ENCODE assay signal across 8 cellular contexts in the genomic region with DNA sequence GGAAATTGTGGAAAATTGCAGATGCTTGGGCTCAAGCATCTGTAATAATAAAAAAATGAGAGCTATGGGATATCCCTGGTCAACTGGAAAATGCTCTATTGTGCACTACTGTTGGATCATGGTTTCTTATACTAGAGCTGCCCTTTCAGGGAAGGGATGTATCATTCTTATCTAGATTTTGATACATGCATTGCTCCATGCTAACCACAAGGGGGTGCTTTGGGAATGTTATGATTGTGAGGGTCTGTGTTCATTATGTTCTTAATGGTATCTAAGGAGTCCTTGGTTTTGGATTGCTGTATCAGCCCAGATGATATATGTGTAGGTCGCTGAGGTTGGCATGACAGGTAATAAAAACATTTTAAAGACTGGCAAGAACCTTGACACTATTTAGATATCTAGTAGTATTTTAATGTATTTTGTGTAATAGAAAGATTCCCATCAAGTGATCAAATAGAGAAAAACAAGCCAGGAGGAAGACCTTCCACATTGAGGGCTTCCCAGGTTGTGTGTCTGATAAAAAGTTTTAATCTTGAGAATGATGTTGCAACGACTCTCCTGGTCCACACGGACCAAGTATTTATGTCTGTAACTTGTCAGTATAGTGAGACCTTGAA. TPM values are rescaled to one million over a fixed set of nuclear protein-coding genes. Genes with fewer than 3 reads are reported as not detected.
DNase-seq lines count a peak whose midpoint lies in the region; ATAC-seq and TF ChIP-seq lines count a peak whose summit lies in the region.

No MANE protein-coding gene starts in this region.

- no peak overlapping the region for H3K9ac ChIP-seq in OCI-LY1 (ENCODE audit: low read length)

- intact Hi-C loops in prostate gland (cut with DNase I): loop anchor here (10.0 kb wide), 1 partner anchor 430 kb away; a partner anchor contains a TSS

- DNase-seq in activated T-cell treated with anti-CD3 and anti-CD28 coated beads, Interleukin-2, amount 50 U/mL, for 4 hours: no peak
- DNase-seq in activated T-cell treated with anti-CD3 and anti-CD28 coated beads for 4 hours: no peak
- no peak for DNase-seq in epithelial cell of proximal tubule (ENCODE audit: low read depth)
- DNase-seq in prostate gland (ENCODE audit: low spot score): no peak
- DNase-seq in T1000 (lab: John Stamatoyannopoulos, UW): no peak
- DNase-seq in activated naive CD4-positive, alpha-beta T cell treated with anti-CD3 and anti-CD28 coated beads, Interleukin-2, amount 50 U/mL, for 16 hours: no peak

- TF ChIP-seq CTCF in OCI-LY1 (IDR thresholded peaks at IDR 0.05; ENCODE audit: low read length): peak; percentile 57
- TF ChIP-seq CTCF in epithelial cell of proximal tubule (conservative IDR thresholded peaks at IDR 0.05; ENCODE audit: low read depth, low read length): peak; percentile 90
- peak in 3 of 4 experiments; percentile 47 to 57 (median 53) for TF ChIP-seq CTCF in prostate gland (IDR thresholded peaks at IDR 0.05)

- no peaks in the 10 kb centered on the region for H3K79me2 ChIP-seq in OCI-LY1 (ENCODE audit: insufficient read depth, low read length)

- no peak overlapping the region for H2AFZ ChIP-seq in OCI-LY1 (ENCODE audit: low read length)

- H3K27me3 Mint-ChIP-seq in activated T-cell treated with anti-CD3 and anti-CD28 coated beads, Interleukin-2, amount 50 U/mL, for 4 hours (ENCODE audit: low read depth): no peaks in the 10 kb centered on the region

- H3K9me2 ChIP-seq in OCI-LY1 (ENCODE audit: low read depth, low read length): no peaks in the 10 kb centered on the region

- H3K9me3 ChIP-seq in OCI-LY1 (ENCODE audit: low read length) (no peaks in the 10 kb centered on the region), prostate gland (no peaks in the 10 kb centered on the region)

- no peak overlapping the region for H3K4me3 ChIP-seq in OCI-LY1 (ENCODE audit: low read depth, low read length, poor library complexity, severe bottlenecking)
- H3K4me3 ChIP-seq in epithelial cell of proximal tubule (ENCODE audit: low read depth, low read length): no peak overlapping the region
- no peak overlapping the region for H3K4me3 ChIP-seq in prostate gland

- no peak overlapping the region for H3K27ac ChIP-seq in OCI-LY1 (ENCODE audit: low read depth, low read length, poor library complexity, severe bottlenecking)
- H3K27ac ChIP-seq in prostate gland: no peak overlapping the region

- no peaks in the 10 kb centered on the region for H3K9me3 Mint-ChIP-seq in activated T-cell treated with anti-CD3 and anti-CD28 coated beads, Interleukin-2, amount 50 U/mL, for 4 hours

- peak; percentile 48 to 52 for ATAC-seq in activated T-cell treated with anti-CD3 and anti-CD28 coated beads, Interleukin-2, amount 50 U/mL, for 4 hours
- ATAC-seq in GM21786 (IDR thresholded peaks at IDR 0.05; ENCODE audit: unreplicated experiment): no peak

- no peaks in the 10 kb centered on the region for H4K20me1 ChIP-seq in OCI-LY1 (ENCODE audit: insufficient read depth, low read length)

- H3K4me2 ChIP-seq in OCI-LY1 (ENCODE audit: low read length): no peak overlapping the region

- peaks cover 84% of the 10 kb centered on the region for H3K36me3 ChIP-seq in OCI-LY1 (ENCODE audit: insufficient read depth, low read length)
- no peaks in the 10 kb centered on the region for H3K36me3 ChIP-seq in prostate gland

- H3K4me3 Mint-ChIP-seq in activated T-cell treated with anti-CD3 and anti-CD28 coated beads, Interleukin-2, amount 50 U/mL, for 4 hours: no peak overlapping the region

- no peak for TF ChIP-seq POLR2A in prostate gland (IDR thresholded peaks at IDR 0.05)

- H3K36me3 Mint-ChIP-seq in activated T-cell treated with anti-CD3 and anti-CD28 coated beads, Interleukin-2, amount 50 U/mL, for 4 hours (ENCODE audit: insufficient read depth): peaks cover 56% of the 10 kb centered on the region

- H3F3A ChIP-seq in OCI-LY1 (ENCODE audit: insufficient read depth, low read length): peaks cover 23% of the 10 kb centered on the region; the same call in 1 of the 2 replicates

- no peaks in the 10 kb centered on the region for H3K4me1 Mint-ChIP-seq in activated T-cell treated with anti-CD3 and anti-CD28 coated beads, Interleukin-2, amount 50 U/mL, for 4 hours (ENCODE audit: low read depth)

- H3K4me1 ChIP-seq in OCI-LY1 (ENCODE audit: insufficient read depth, low read length, severe bottlenecking) (peaks cover 11% of the 10 kb centered on the region), prostate gland (replicated peaks) (no peaks in the 10 kb centered on the region)

- H3K27me3 ChIP-seq in OCI-LY1 (ENCODE audit: insufficient read depth, low read length): no peaks in the 10 kb centered on the region
- H3K27me3 ChIP-seq in prostate gland (replicated peaks; ENCODE audit: insufficient read depth): no peaks in the 10 kb centered on the region

- 85% methylated on average over 3 of the region's 3 CpGs for WGBS in prostate gland

RNA-seq across cellular contexts. Expression of a gene that starts 49.2 kb away (rescaled TPM):
- 1 to 10 TPM; 1.2 to 1.9 (median 1.6) TPM for total RNA-seq in activated T-cell treated with anti-CD3 and anti-CD28 coated beads, Interleukin-2, amount 50 U/mL, for 4 hours
- total RNA-seq in epithelial cell of proximal tubule (13.8 and 14.8 TPM in 2 replicates), prostate gland (1 to 10 TPM; 5.5 to 8.9 TPM)
